Comparison of ENCODE assay signal across 8 cellular contexts in the genomic region with DNA sequence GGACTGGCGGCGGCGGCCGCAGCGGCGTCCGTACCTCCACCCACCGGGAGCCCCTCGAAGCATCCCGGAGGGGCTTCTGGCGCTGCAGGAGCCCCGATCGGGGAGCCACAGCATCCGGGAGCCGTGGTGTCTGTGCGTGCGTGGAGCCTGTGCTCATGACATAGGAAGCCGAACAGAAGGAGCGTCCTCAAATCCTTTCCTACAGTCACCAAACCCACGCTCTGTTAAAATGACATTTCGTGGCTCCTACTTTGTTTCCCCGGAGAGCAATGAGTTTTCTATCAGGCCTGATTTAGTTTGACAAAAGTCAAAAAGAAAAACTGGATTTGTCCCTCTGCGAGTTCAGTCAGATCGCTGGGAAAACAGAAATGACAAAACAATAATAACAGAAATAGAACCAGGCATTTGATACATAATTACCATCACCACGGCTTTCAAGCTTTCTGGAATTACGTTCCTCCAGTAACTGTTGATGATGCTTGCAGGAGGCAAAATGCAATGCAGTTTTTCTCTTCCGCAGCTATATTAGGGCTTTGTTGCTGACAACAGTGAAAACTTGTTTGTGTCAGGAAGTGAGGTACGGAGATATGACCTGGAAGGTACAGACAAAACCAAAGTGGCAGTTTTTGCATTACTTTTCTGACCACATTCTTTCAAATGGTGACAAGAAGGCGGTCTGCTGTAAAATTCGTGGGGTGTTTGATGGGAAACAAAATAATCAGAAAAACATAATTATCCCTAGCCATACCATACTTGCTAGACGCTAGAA.
DNase-seq lines count a peak whose midpoint lies in the region; ATAC-seq and TF ChIP-seq lines count a peak whose summit lies in the region.

No MANE protein-coding gene starts in this region.

- H3K4me1 ChIP-seq in breast epithelium: peaks cover 0 to 4% of the 10 kb centered on the region in 2 donors
- H3K4me1 ChIP-seq in left lung: peaks cover 36 to 64% of the 10 kb centered on the region in 2 donors
- H3K4me1 ChIP-seq in suprapubic skin: peaks cover 50% of the 10 kb centered on the region

- DNase-seq in NCI-H2227 treated with DMSO at 0.1 percent for 48 hours (lab: John Stamatoyannopoulos, UW) (peak; percentile 43), NCI-H2227 (lab: John Stamatoyannopoulos, UW; ENCODE audit: unreplicated experiment) (no peak), MG63 (no peak), breast epithelium (ENCODE audit: low spot score in 2 of 2) (no peak), left lung (peak in 1 of 2 donors; percentile 88), suprapubic skin (ENCODE audit: low spot score in 2 of 2) (no peak), NCI-H2081 treated with DMSO at 0.1 percent for 48 hours (lab: John Stamatoyannopoulos, UW) (no peak)

- no peak for TF ChIP-seq CTCF in breast epithelium (IDR thresholded peaks at IDR 0.05)
- no peak for TF ChIP-seq CTCF in left lung (IDR thresholded peaks at IDR 0.05)
- no peak for TF ChIP-seq CTCF in suprapubic skin (IDR thresholded peaks at IDR 0.05)

- TF ChIP-seq POLR2A in breast epithelium (IDR thresholded peaks at IDR 0.05) (no peak), suprapubic skin (IDR thresholded peaks at IDR 0.05) (no peak)

- intact Hi-C loops in breast epithelium (cut with DNase I; ENCODE audit: low total_unique reads): no loop called here
- intact Hi-C loops in left lung (cut with DNase I): no loop called here

- H3K9me3 ChIP-seq in MG63 (no peaks in the 10 kb centered on the region), breast epithelium (no peaks in the 10 kb centered on the region), left lung (no peaks in the 10 kb centered on the region), suprapubic skin (no peaks in the 10 kb centered on the region)

- 6% methylated on average over 31 of the region's 31 CpGs for WGBS in suprapubic skin

- no peak for ATAC-seq in left lung
- ATAC-seq in HG02623 (IDR thresholded peaks at IDR 0.05; ENCODE audit: unreplicated experiment): no peak

- H3K27me3 ChIP-seq in MG63: no peaks in the 10 kb centered on the region
- H3K27me3 ChIP-seq in breast epithelium: no peaks in the 10 kb centered on the region
- H3K27me3 ChIP-seq in left lung: no peaks in the 10 kb centered on the region
- H3K27me3 ChIP-seq in suprapubic skin: no peaks in the 10 kb centered on the region

- H3K4me3 ChIP-seq in MG63 (peak overlapping the region; percentile 67), breast epithelium (peak overlapping the region; percentile 96 to 99 (median 97)), left lung (peak overlapping the region; percentile 94 to 97), suprapubic skin (peak overlapping the region; percentile 99)

- H3K36me3 ChIP-seq in MG63 (no peaks in the 10 kb centered on the region; the same call in 1 of the 2 replicates), breast epithelium (no peaks in the 10 kb centered on the region), left lung (no peaks in the 10 kb centered on the region), suprapubic skin (no peaks in the 10 kb centered on the region)

- peak overlapping the region; percentile 100 for H3K27ac ChIP-seq in breast epithelium
- H3K27ac ChIP-seq in left lung: peak overlapping the region; percentile 98 to 99
- peak overlapping the region; percentile 100 for H3K27ac ChIP-seq in suprapubic skin

- no peak for TF ChIP-seq EP300 in suprapubic skin (IDR thresholded peaks at IDR 0.05)
